In genomic region chr9:110252509-110253139, GRCh38 we compare ENCODE assay signal across 14 cellular contexts. TPM values are rescaled to one million over a fixed set of nuclear protein-coding genes. Genes with fewer than 3 reads are reported as not detected.
A peak's percentile ranks its signal among the peaks of the same experiment; 100 is the strongest.
DNase-seq lines count a peak whose midpoint lies in the region; ATAC-seq and TF ChIP-seq lines count a peak whose summit lies in the region.
"Had no signal": no experiment of that assay in that cellular context is flagged by ENCODE, and none has a peak within 500 bp of the region (broad histone marks: within the 10 kb centered on the region; RNA-seq: fewer than 3 reads in every experiment).

No MANE protein-coding gene starts in this region.

- CTCF ChIA-PET in activated CD4-positive, alpha-beta memory T cell treated with anti-CD3 and anti-CD28 coated beads for 36 hours (lab: Charles Lee) = interaction anchor here (0.7 kb wide), 1 partner anchor 93 kb away, joined by 6 read pairs; no protein-coding TSS in a partner anchor

- H3K4me1 ChIP-seq in foreskin keratinocyte = peaks cover 29% of the 10 kb centered on the region

- peaks cover 33% of the 10 kb centered on the region for H3K4me1 Mint-ChIP-seq in activated naive CD4-positive, alpha-beta T cell treated with anti-CD3 and anti-CD28 coated beads, Interleukin-2, amount 50 U/mL, for 24 hours
- H3K4me1 Mint-ChIP-seq in activated CD4-positive, alpha-beta memory T cell treated with anti-CD3 and anti-CD28 coated beads for 36 hours (ENCODE audit: low read depth) = peaks cover 54% of the 10 kb centered on the region
- peaks cover 35% of the 10 kb centered on the region for H3K4me1 Mint-ChIP-seq in type B pancreatic cell (ENCODE audit: unreplicated experiment)

- peak overlapping the region; percentile 3 for H3K27ac ChIP-seq in foreskin keratinocyte
- H3K27ac ChIP-seq: BLaER1, thyroid gland had no signal

- H3K36me3 Mint-ChIP-seq in activated naive CD4-positive, alpha-beta T cell treated with anti-CD3 and anti-CD28 coated beads, Interleukin-2, amount 50 U/mL, for 24 hours = peaks cover 11% of the 10 kb centered on the region
- H3K36me3 Mint-ChIP-seq in activated CD4-positive, alpha-beta memory T cell treated with anti-CD3 and anti-CD28 coated beads for 36 hours = peaks cover 51% of the 10 kb centered on the region
- peaks cover 17% of the 10 kb centered on the region for H3K36me3 Mint-ChIP-seq in type B pancreatic cell

- POLR2A ChIA-PET in activated CD4-positive, alpha-beta memory T cell treated with anti-CD3 and anti-CD28 coated beads for 36 hours (lab: Charles Lee) = no interaction called here

- ATAC-seq in foreskin keratinocyte (no peak), GM21515 (IDR thresholded peaks at IDR 0.05; ENCODE audit: unreplicated experiment) (no peak), HG03342 (IDR thresholded peaks at IDR 0.05; ENCODE audit: unreplicated experiment) (no peak)
- ATAC-seq: Panc1 had no signal

- peak overlapping the region; percentile 95 for H3K4me3 Mint-ChIP-seq in activated naive CD4-positive, alpha-beta T cell treated with anti-CD3 and anti-CD28 coated beads, Interleukin-2, amount 50 U/mL, for 24 hours
- H3K4me3 Mint-ChIP-seq in activated CD4-positive, alpha-beta memory T cell treated with anti-CD3 and anti-CD28 coated beads for 36 hours = no peak overlapping the region
- peak overlapping the region; percentile 97 for H3K4me3 Mint-ChIP-seq in type B pancreatic cell

- no peaks in the 10 kb centered on the region for H3K27me3 ChIP-seq in foreskin keratinocyte
- H3K27me3 ChIP-seq: BLaER1, esophagus muscularis mucosa, thyroid gland had no signal

- no peaks in the 10 kb centered on the region for H3K9me3 Mint-ChIP-seq in activated naive CD4-positive, alpha-beta T cell treated with anti-CD3 and anti-CD28 coated beads, Interleukin-2, amount 50 U/mL, for 24 hours
- H3K9me3 Mint-ChIP-seq in activated CD4-positive, alpha-beta memory T cell treated with anti-CD3 and anti-CD28 coated beads for 36 hours = no peaks in the 10 kb centered on the region
- no peaks in the 10 kb centered on the region for H3K9me3 Mint-ChIP-seq in type B pancreatic cell

- intact Hi-C loops in activated CD4-positive, alpha-beta memory T cell treated with anti-CD3 and anti-CD28 coated beads for 36 hours (cut with micrococcal nuclease) = loop anchor here (10.0 kb wide), 2 partner anchors 1318 to 1662 kb away; partner anchors contain the start of genes ABITRAM and ELP1

- TF ChIP-seq CTCF in foreskin keratinocyte (conservative IDR thresholded peaks at IDR 0.05) = no peak
- TF ChIP-seq CTCF in type B pancreatic cell (conservative IDR thresholded peaks at IDR 0.05) = no peak

- no peaks in the 10 kb centered on the region for H3K27me3 Mint-ChIP-seq in activated naive CD4-positive, alpha-beta T cell treated with anti-CD3 and anti-CD28 coated beads, Interleukin-2, amount 50 U/mL, for 24 hours
- no peaks in the 10 kb centered on the region for H3K27me3 Mint-ChIP-seq in activated CD4-positive, alpha-beta memory T cell treated with anti-CD3 and anti-CD28 coated beads for 36 hours
- H3K27me3 Mint-ChIP-seq in type B pancreatic cell = peaks cover 4% of the 10 kb centered on the region

- peak overlapping the region; percentile 76 for H3K27ac Mint-ChIP-seq in activated naive CD4-positive, alpha-beta T cell treated with anti-CD3 and anti-CD28 coated beads, Interleukin-2, amount 50 U/mL, for 24 hours
- peak overlapping the region; percentile 62 for H3K27ac Mint-ChIP-seq in activated CD4-positive, alpha-beta memory T cell treated with anti-CD3 and anti-CD28 coated beads for 36 hours
- H3K27ac Mint-ChIP-seq in type B pancreatic cell = peak overlapping the region; percentile 72
- H3K27ac Mint-ChIP-seq: progenitor cell of endocrine pancreas had no signal

- no peak for DNase-seq in activated naive CD4-positive, alpha-beta T cell treated with Interleukin-2 at 50 U/mL for 16 hours
- no peak for DNase-seq in activated CD4-positive, alpha-beta memory T cell treated with anti-CD3 and anti-CD28 coated beads for 36 hours
- no peak for DNase-seq in foreskin keratinocyte
- DNase-seq in type B pancreatic cell (ENCODE audit: extremely low spot score, unreplicated experiment) = no peak
- DNase-seq in cerebellar cortex (ENCODE audit: low spot score) = no peak
- DNase-seq: NCI-H2081 treated with DMSO at 0.1 percent for 48 hours, thyroid gland had no signal

RNA-seq across cellular contexts. Expression of gene TXN, which starts 3.7 kb away (rescaled TPM):
- total RNA-seq in activated CD4-positive, alpha-beta memory T cell treated with anti-CD3 and anti-CD28 coated beads for 36 hours = 100 to 1,000 TPM; 554 to 573 TPM
- total RNA-seq in foreskin keratinocyte (448 and 462 TPM in 2 replicates), type B pancreatic cell (ENCODE audit: low replicate concordance) (205 and 415 TPM in 2 replicates)
- 704 and 712 TPM in 2 replicates for polyA plus RNA-seq in foreskin keratinocyte

RNA-seq across cellular contexts. Expression of gene C9orf152, which starts 44.7 kb away (rescaled TPM):
- not detected for total RNA-seq in activated CD4-positive, alpha-beta memory T cell treated with anti-CD3 and anti-CD28 coated beads for 36 hours
- total RNA-seq in foreskin keratinocyte (not detected in 2 replicates), type B pancreatic cell (ENCODE audit: low replicate concordance) (0.48 and 2.8 TPM in 2 replicates)
- not detected in 2 replicates for polyA plus RNA-seq in foreskin keratinocyte
- total RNA-seq: esophagus muscularis mucosa, progenitor cell of endocrine pancreas had no signal
